ENCODE assay signal across 1 cellular context in genomic region chr2:84925336-84925723, GRCh38.
TF ChIP-seq lines count a peak whose summit lies in the region.

No MANE protein-coding gene starts in this region.

TF ChIP-seq in HCT116, 20 proteins besides CTCF, POLR2A, EP300 and RAD21 (continued from another document):
- TF ChIP-seq REST (IDR thresholded peaks at IDR 0.05; ENCODE audit: low read depth) (no peak), SIN3A (IDR thresholded peaks at IDR 0.05; ENCODE audit: low read depth) (no peak), SRF (IDR thresholded peaks at IDR 0.05; ENCODE audit: low read depth) (no peak), ZFX (IDR thresholded peaks at IDR 0.05) (no peak), ATF3 (IDR thresholded peaks at IDR 0.05) (no peak), TCF7L2 (IDR thresholded peaks at IDR 0.05; ENCODE audit: borderline replicate concordance, extremely low read depth, insufficient read depth, insufficient read length) (no peak), ZNF274 (IDR thresholded peaks at IDR 0.05; ENCODE audit: low read depth, low read length) (no peak), CBX3 (IDR thresholded peaks at IDR 0.05; ENCODE audit: low read depth) (no peak), JUND (IDR thresholded peaks at IDR 0.05) (no peak), ELF1 (IDR thresholded peaks at IDR 0.05; ENCODE audit: borderline replicate concordance, low read depth) (no peak), FOSL1 (IDR thresholded peaks at IDR 0.05; ENCODE audit: low read depth) (no peak)
- TF ChIP-seq, protein P1, sequence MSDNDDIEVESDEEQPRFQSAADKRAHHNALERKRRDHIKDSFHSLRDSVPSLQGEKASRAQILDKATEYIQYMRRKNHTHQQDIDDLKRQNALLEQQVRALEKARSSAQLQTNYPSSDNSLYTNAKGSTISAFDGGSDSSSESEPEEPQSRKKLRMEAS (IDR thresholded peaks at IDR 0.05): no peak
TF ChIP-seq in HCT116: peak in this region for 0.
